Comparison of ENCODE assay signal across 8 cellular contexts in the genomic region with DNA sequence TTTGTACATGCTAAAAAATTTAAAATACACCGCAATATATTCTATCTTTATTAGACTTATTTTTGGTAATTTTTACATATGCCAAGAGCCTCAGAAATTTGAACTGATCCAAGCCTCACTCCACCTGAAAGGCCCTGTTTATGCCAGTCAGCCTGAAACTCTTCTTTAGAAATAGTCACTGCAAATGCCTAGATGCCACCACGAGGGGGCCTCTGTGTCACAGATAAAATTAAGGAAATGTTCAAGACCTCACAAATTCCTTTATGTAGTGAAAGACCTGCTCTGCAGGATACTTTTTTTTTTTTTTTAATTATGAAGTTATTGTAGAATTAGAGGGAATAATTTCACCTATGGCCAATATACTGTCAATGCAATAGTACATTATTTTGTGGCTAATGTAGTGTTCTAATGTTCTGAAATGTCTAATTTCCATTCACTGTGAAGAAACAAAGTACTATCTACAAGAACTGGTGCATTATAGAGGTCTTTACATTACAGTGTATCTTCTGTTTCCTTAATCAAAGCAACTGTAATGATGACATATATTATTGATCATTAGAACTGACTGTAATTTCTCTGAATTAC.
DNase-seq lines count a peak whose midpoint lies in the region; ATAC-seq and TF ChIP-seq lines count a peak whose summit lies in the region.

No MANE protein-coding gene starts in this region.

- H3K4me1 ChIP-seq in PC-3 (ENCODE audit: insufficient read depth, low read length) (peaks cover 5% of the 10 kb centered on the region; the same call in 1 of the 2 replicates), tibial artery (no peaks in the 10 kb centered on the region)

- H4K20me1 ChIP-seq in PC-3 (ENCODE audit: low read length): no peaks in the 10 kb centered on the region

- peak; percentile 72 for TF ChIP-seq CTCF in PC-3 (conservative IDR thresholded peaks at IDR 0.05; ENCODE audit: low read depth, low read length)
- peak; percentile 40 for TF ChIP-seq CTCF in fibroblast of the aortic adventitia (IDR thresholded peaks at IDR 0.05; ENCODE audit: insufficient read depth, low read length)
- peak; percentile 85 for TF ChIP-seq CTCF in osteocyte (IDR thresholded peaks at IDR 0.05)
- TF ChIP-seq CTCF in tibial artery (IDR thresholded peaks at IDR 0.05): peak; percentile 29 to 36

- H3K9me3 Mint-ChIP-seq in osteocyte (ENCODE audit: unreplicated experiment): no peaks in the 10 kb centered on the region

- no peaks in the 10 kb centered on the region for H3K27me3 ChIP-seq in PC-3 (ENCODE audit: low read length)
- H3K27me3 ChIP-seq in tibial artery: no peaks in the 10 kb centered on the region

- H3K27me3 Mint-ChIP-seq in osteocyte (ENCODE audit: unreplicated experiment): peaks cover 12% of the 10 kb centered on the region

- no peaks in the 10 kb centered on the region for H3K79me2 ChIP-seq in PC-3 (ENCODE audit: low read length)

- H3F3A ChIP-seq in PC-3 (ENCODE audit: low read length, unreplicated experiment): no peaks in the 10 kb centered on the region

- no peaks in the 10 kb centered on the region for H3K9me2 ChIP-seq in PC-3 (replicated peaks; ENCODE audit: low read length)

- no peaks in the 10 kb centered on the region for H3K36me3 Mint-ChIP-seq in osteocyte (ENCODE audit: unreplicated experiment)

- H3K36me3 ChIP-seq in PC-3 (ENCODE audit: low read depth, low read length) (no peaks in the 10 kb centered on the region; the same call in 1 of the 2 replicates), tibial artery (no peaks in the 10 kb centered on the region)

- H3K4me2 ChIP-seq in PC-3 (ENCODE audit: low read length): no peak overlapping the region

- peak; percentile 7 for DNase-seq in AG08396 (ENCODE audit: low spot score)
- DNase-seq in PC-3: peak; percentile 68
- DNase-seq in activated T-cell treated with anti-CD3 and anti-CD28 coated beads, Interleukin-2, amount 50 U/mL, for 48 hours: peak; percentile 80
- DNase-seq in fibroblast of the aortic adventitia (ENCODE audit: low read depth): peak; percentile 14
- DNase-seq in osteocyte (ENCODE audit: extremely low spot score, unreplicated experiment): no peak
- peak in 1 of 2 donors; percentile 60 for DNase-seq in tibial artery

- intact Hi-C loops in PC-3 (cut with micrococcal nuclease): loop anchor here (1.0 to 5.0 kb wide), 2 partner anchors 48 to 1041 kb away; no protein-coding TSS in a partner anchor
- intact Hi-C loops in tibial artery (cut with DNase I; ENCODE audit: low total_unique reads): no loop called here

- H3K9ac ChIP-seq in PC-3 (ENCODE audit: low read length): no peak overlapping the region

- no peak overlapping the region for H3K4me3 Mint-ChIP-seq in osteocyte (ENCODE audit: unreplicated experiment)

- no peaks in the 10 kb centered on the region for H3K9me3 ChIP-seq in PC-3 (ENCODE audit: low read length)
- H3K9me3 ChIP-seq in tibial artery: no peaks in the 10 kb centered on the region

- no peak overlapping the region for H2AFZ ChIP-seq in PC-3 (ENCODE audit: low read length)

- CTCF ChIA-PET in PC-3 (lab: Charles Lee): no interaction called here

- no peaks in the 10 kb centered on the region for H3K4me1 Mint-ChIP-seq in osteocyte (ENCODE audit: unreplicated experiment)

- BruUV-seq in PC-3 (replicated peaks; lab: Mats Ljungman, UMichigan): no TSS peak

- no peak overlapping the region for H3K27ac Mint-ChIP-seq in osteocyte (ENCODE audit: unreplicated experiment)

- ATAC-seq in GM18858 (IDR thresholded peaks at IDR 0.05; ENCODE audit: unreplicated experiment): peak; percentile 51
- ATAC-seq in HG03378 (IDR thresholded peaks at IDR 0.05; ENCODE audit: unreplicated experiment): peak; percentile 54
- peak; percentile 50 for ATAC-seq in PC-3

- H3K4me3 ChIP-seq in PC-3 (ENCODE audit: low read length) (no peak overlapping the region), fibroblast of the aortic adventitia (ENCODE audit: low read depth, low read length) (no peak overlapping the region), tibial artery (no peak overlapping the region)

- H3K27ac ChIP-seq in PC-3 (ENCODE audit: low read length) (no peak overlapping the region), tibial artery (no peak overlapping the region)

- POLR2A ChIA-PET in PC-3 (lab: Charles Lee; ENCODE audit: unreplicated experiment): no interaction called here

Comparison
In these comparisons a context has a peak if more than half of its experiments do, and no peak if none do; other contexts are left out.
1. CTCF ChIP-seq: peak in every context shown above with its lines; median percentile 85 in osteocyte; 72 in PC-3; 40 in fibroblast of the aortic adventitia; 32 in tibial artery.